In the genomic region with DNA sequence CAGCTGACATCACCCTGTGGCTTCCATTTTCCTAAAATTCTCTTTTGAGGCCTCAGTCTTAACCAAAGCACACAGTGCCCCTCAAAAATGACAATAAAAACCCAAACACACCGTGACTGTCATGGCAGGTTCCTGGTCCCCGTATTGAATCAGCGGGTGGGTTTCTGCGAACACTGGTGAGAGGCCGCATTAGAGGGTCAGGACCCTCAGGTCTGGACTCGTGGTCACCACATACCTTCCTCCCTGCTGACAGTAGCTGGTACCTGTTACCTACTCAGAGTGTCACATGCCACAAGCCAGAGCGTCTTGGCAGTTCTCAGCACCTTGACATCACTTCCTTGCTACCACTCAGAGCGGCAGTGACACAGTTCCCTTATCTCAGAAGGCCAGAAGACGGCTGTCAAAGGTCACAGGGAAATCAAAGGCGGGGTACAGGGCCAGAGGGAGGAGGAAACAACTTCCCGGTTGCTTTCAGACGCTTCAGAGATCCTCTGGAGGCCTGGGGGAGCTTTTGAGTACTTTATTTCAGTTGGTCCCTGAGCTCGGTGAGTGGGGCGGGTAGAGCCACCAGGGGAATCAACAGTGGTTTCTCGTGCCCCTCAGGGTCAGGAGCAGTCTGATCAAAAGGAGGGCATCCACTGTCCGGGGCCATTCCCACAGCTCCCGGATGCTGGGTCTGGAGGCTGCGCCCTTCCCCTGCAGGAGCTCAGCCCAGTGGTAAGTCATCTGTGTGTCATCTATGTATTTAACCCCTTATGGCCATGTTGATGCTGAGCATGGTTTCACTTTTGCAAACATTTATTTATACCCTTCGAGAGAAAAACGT, we compare ENCODE assay signal across 8 cellular contexts. TPM values are rescaled to one million over a fixed set of nuclear protein-coding genes. Genes with fewer than 3 reads are reported as not detected.
DNase-seq lines count a peak whose midpoint lies in the region; ATAC-seq lines count a peak whose summit lies in the region.

CCR5AS (minus strand) TSS at position 281 of the 826 bp plus-strand sequence.
CCRL2 (plus strand) TSS at position 474 of the 826 bp plus-strand sequence. CDS start 821 bp downstream, outside the sequence.

- DNase-seq in SJSA1 (ENCODE audit: low read depth in 1 of 2, low spot score in 2 of 2): peak; percentile 44 to 62
- peak; percentile 58 for DNase-seq in left lobe of liver (ENCODE audit: low spot score)
- DNase-seq in stimulated activated CD4-positive, alpha-beta T cell treated with anti-CD3 and anti-CD28 coated beads, Interleukin-4, amount 100 ng/mL, for 4 hours: peak; percentile 3 to 41

- peak; percentile 46 for ATAC-seq in GM18498 (IDR thresholded peaks at IDR 0.05; ENCODE audit: unreplicated experiment)
- ATAC-seq in left lobe of liver: peak; percentile 61
- ATAC-seq in HG03460 (IDR thresholded peaks at IDR 0.05; ENCODE audit: unreplicated experiment): no peak
- no peak for ATAC-seq in HG02970 (IDR thresholded peaks at IDR 0.05; ENCODE audit: low FRiP score, unreplicated experiment)
- ATAC-seq in GM18517 (IDR thresholded peaks at IDR 0.05; ENCODE audit: unreplicated experiment): no peak

- H3K4me3 ChIP-seq in SJSA1: peak within 1 kb of the TSS; percentile 16

- H3K9me3 ChIP-seq in SJSA1 (replicated peaks): no peaks in the 10 kb centered on the region

- H3K27ac ChIP-seq in SJSA1 (peak within 1 kb of the TSS; percentile 71), angular gyrus (ENCODE audit: low read depth, low read length) (peak within 1 kb of the TSS; percentile 68)

- H3K27me3 ChIP-seq in SJSA1 (replicated peaks): no peaks in the 10 kb centered on the region

- no peaks in the 10 kb centered on the region for H3K36me3 ChIP-seq in SJSA1

- peaks cover 38% of the 10 kb centered on the region for H3K4me1 ChIP-seq in SJSA1 (replicated peaks)

RNA-seq across cellular contexts. Expression of gene CCRL2, which starts in this region (rescaled TPM):
- 0.97 TPM in 1 of 2 replicates, not detected in the other for total RNA-seq in SJSA1 (2014; rRNA removed; shearing (Covaris generic))
- total RNA-seq in left lobe of liver: 0.55 TPM

Comparison
In these comparisons a context has a peak if more than half of its experiments do, and no peak if none do; other contexts are left out.
1. ATAC-seq: peak in GM18498 (single experiment) and left lobe of liver (single experiment); none in HG03460 (single experiment), HG02970 (single experiment) and GM18517 (single experiment).
2. Peak in every context shown above with its lines, with median percentiles within 50 percentile points of each other: DNase-seq.